ENCODE assay signal across 7 cellular contexts in genomic region chr14:100850841-100851585, GRCh38. TPM values are rescaled to one million over a fixed set of nuclear protein-coding genes. Genes with fewer than 3 reads are reported as not detected.
DNase-seq lines count a peak whose midpoint lies in the region; ATAC-seq, FAIRE-seq and TF ChIP-seq lines count a peak whose summit lies in the region.

No MANE protein-coding gene starts in this region.

- no peak overlapping the region for H3K4me3 Mint-ChIP-seq in activated CD8-positive, alpha-beta memory T cell treated with anti-CD3 and anti-CD28 coated beads, Interleukin-2, amount 10 ng/mL, durations not matched to agents 7 days and 5 days

- DNase-seq in NCI-H774 (lab: John Stamatoyannopoulos, UW) (peak; percentile 17), esophagus muscularis mucosa (ENCODE audit: extremely low spot score) (no peak), pancreas (peak; percentile 68 to 97 (median 86)), urothelium cell line (ENCODE audit: low spot score) (peak; percentile 67)
- peak; percentile 85 for DNase-seq in activated CD8-positive, alpha-beta memory T cell treated with anti-CD3 and anti-CD28 coated beads, Interleukin-2, amount 10 ng/mL, durations not matched to agents 7 days and 5 days

- intact Hi-C loops in esophagus muscularis mucosa (cut with DNase I): loop anchor here (5.0 kb wide), 1 partner anchor 776 kb away; no protein-coding TSS in a partner anchor
- intact Hi-C loops in pancreas (cut with DNase I): loop anchor here in 1 of 3 donors (5.0 to 10.0 kb wide), 2 partner anchors 381 to 774 kb away; no protein-coding TSS in a partner anchor

- H3K27ac ChIP-seq in esophagus muscularis mucosa (replicated peaks in 1 of 4) (no peak overlapping the region), pancreas (no peak overlapping the region)

- no peak for FAIRE-seq in pancreas (lab: Jason Lieb, UNC)
- FAIRE-seq in urothelium cell line (lab: Jason Lieb, UNC): no peak

- no peak overlapping the region for H3K27ac Mint-ChIP-seq in activated CD8-positive, alpha-beta memory T cell treated with anti-CD3 and anti-CD28 coated beads, Interleukin-2, amount 10 ng/mL, durations not matched to agents 7 days and 5 days

- H3K27me3 ChIP-seq in esophagus muscularis mucosa (no peaks in the 10 kb centered on the region), pancreas (no peaks in the 10 kb centered on the region)

- no peaks in the 10 kb centered on the region for H3K4me1 Mint-ChIP-seq in activated CD8-positive, alpha-beta memory T cell treated with anti-CD3 and anti-CD28 coated beads, Interleukin-2, amount 10 ng/mL, durations not matched to agents 7 days and 5 days

- H3K36me3 Mint-ChIP-seq in activated CD8-positive, alpha-beta memory T cell treated with anti-CD3 and anti-CD28 coated beads, Interleukin-2, amount 10 ng/mL, durations not matched to agents 7 days and 5 days: no peaks in the 10 kb centered on the region

- no peaks in the 10 kb centered on the region for H3K9me3 Mint-ChIP-seq in activated CD8-positive, alpha-beta memory T cell treated with anti-CD3 and anti-CD28 coated beads, Interleukin-2, amount 10 ng/mL, durations not matched to agents 7 days and 5 days (ENCODE audit: low read depth)

- H3K4me1 ChIP-seq in esophagus muscularis mucosa: no peaks in the 10 kb centered on the region
- no peaks in the 10 kb centered on the region for H3K4me1 ChIP-seq in pancreas

- ATAC-seq in HG02870 (IDR thresholded peaks at IDR 0.05; ENCODE audit: unreplicated experiment) (peak; percentile 73), pancreas (peak; percentile 89 to 95 (median 92))
- peak; percentile 86 for ATAC-seq in activated CD8-positive, alpha-beta memory T cell treated with anti-CD3 and anti-CD28 coated beads, Interleukin-2, amount 10 ng/mL, durations not matched to agents 7 days and 5 days

- CTCF ChIA-PET in activated CD8-positive, alpha-beta memory T cell treated with anti-CD3 and anti-CD28 coated beads, Interleukin-2, amount 10 ng/mL, durations not matched to agents 7 days and 5 days (lab: Charles Lee): interaction anchor here (0.6 to 2.3 kb wide), 5 partner anchors 9 to 776 kb away, joined by 3 to 8 read pairs (median 4); no protein-coding TSS in a partner anchor

- WGBS in esophagus muscularis mucosa: 85% methylated on average over 6 of the region's 8 CpGs
- WGBS in pancreas, 2 donors: 47 to 53% methylated on average over 6 to 8 of the region's 8 CpGs

- no peak for TF ChIP-seq EP300 in esophagus muscularis mucosa (IDR thresholded peaks at IDR 0.05)

- peak; percentile 87 for TF ChIP-seq CTCF in GM12873 (IDR thresholded peaks at IDR 0.05; ENCODE audit: insufficient read depth, low read depth, low read length, missing control alignments)
- peak; percentile 44 to 70 (median 46) for TF ChIP-seq CTCF in esophagus muscularis mucosa (IDR thresholded peaks at IDR 0.05)
- TF ChIP-seq CTCF in pancreas (IDR thresholded peaks at IDR 0.05): peak; percentile 79 to 89 (median 88)

- no peaks in the 10 kb centered on the region for H3K36me3 ChIP-seq in esophagus muscularis mucosa
- H3K36me3 ChIP-seq in pancreas: no peaks in the 10 kb centered on the region

- TF ChIP-seq POLR2A in esophagus muscularis mucosa (IDR thresholded peaks at IDR 0.05; ENCODE audit: low read depth): no peak

- H3K9me3 ChIP-seq in esophagus muscularis mucosa (no peaks in the 10 kb centered on the region), pancreas (no peaks in the 10 kb centered on the region)

- H3K27me3 Mint-ChIP-seq in activated CD8-positive, alpha-beta memory T cell treated with anti-CD3 and anti-CD28 coated beads, Interleukin-2, amount 10 ng/mL, durations not matched to agents 7 days and 5 days: no peaks in the 10 kb centered on the region

- H3K4me3 ChIP-seq in esophagus muscularis mucosa (no peak overlapping the region), pancreas (no peak overlapping the region)

RNA-seq across cellular contexts. Expression of gene MEG3, which starts 25.1 kb away (rescaled TPM):
- not detected for total RNA-seq in activated CD8-positive, alpha-beta memory T cell treated with anti-CD3 and anti-CD28 coated beads, Interleukin-2, amount 10 ng/mL, durations not matched to agents 7 days and 5 days
- total RNA-seq in esophagus muscularis mucosa (10 to 100 TPM in 3 of 4 donors, 1 to 10 TPM in 1; 9.4 to 53.2 (median 22.1) TPM), pancreas (100 to 1,000 TPM in 5 of 6 donors, 10 to 100 TPM in 1; 78.8 to 726 (median 175) TPM)
- 1,000 to 10,000 TPM; 1,023 to 1,150 TPM for polyA plus RNA-seq in pancreas

RNA-seq across cellular contexts. Expression of gene RTL1, which starts 52.5 kb away (rescaled TPM):
- total RNA-seq in activated CD8-positive, alpha-beta memory T cell treated with anti-CD3 and anti-CD28 coated beads, Interleukin-2, amount 10 ng/mL, durations not matched to agents 7 days and 5 days: not detected
- total RNA-seq in esophagus muscularis mucosa (not detected), pancreas (under 1 TPM in 3 of 6 donors, not detected in 3; 0.03 TPM)
- polyA plus RNA-seq in pancreas: under 1 TPM; 0.02 to 0.80 TPM

Comparison
In these comparisons a context has a peak if more than half of its experiments do, and no peak if none do; other contexts are left out.
1. RNA of gene MEG3, which starts 25.1 kb away (total RNA-seq): 78.8 to 726 TPM in pancreas and 9.4 to 53.2 TPM in esophagus muscularis mucosa; not detected in activated CD8-positive, alpha-beta memory T cell treated with anti-CD3 and anti-CD28 coated beads, Interleukin-2, amount 10 ng/mL, durations not matched to agents 7 days and 5 days; every median in the first group is over 10 times any median in the second.
2. Peak in every context shown above with its lines, with median percentiles within 50 percentile points of each other: CTCF ChIP-seq and ATAC-seq.